8 cellular contexts compared by ENCODE assay signal in the genomic region with DNA sequence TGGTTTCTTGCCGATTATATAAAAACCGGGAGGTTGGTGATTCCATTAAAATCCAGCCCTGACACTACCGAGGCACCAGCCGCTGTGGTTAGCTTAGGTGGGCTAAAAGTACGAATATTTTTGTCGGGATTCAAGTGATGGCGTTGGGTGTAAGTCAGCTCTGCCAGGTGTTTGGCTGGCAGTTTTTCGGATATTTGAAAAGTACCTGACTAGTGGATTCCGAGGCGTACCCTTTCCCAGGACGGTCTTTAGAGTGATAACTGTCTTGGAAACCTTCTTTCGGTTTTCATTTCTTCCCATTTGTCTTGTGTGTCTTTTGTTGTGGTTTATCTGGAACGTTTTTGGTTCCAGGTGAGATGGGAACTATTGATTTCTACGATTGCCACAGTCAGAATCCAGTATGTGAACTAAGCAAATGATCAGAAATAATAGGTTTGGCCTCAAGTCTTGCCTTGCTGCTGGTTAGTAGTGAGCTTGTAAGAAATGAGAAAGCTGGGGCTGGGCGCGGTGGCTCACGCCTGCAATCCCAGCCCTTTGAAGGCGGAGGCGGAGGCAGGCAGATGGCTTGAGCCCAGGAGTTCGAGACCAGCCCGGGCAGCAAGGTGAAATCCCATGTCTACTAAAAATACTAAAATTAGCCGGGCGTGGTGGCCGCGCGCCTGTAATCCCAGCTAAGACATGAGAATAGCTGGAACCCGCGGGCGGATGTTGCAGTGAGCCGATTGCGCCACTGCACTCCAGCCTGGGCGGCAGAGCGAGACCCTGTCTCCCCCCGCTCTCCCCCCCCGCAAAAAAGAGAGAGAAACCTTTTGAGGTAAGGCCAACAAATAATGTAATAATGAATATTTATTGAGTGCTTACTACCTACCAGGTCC. TPM values are rescaled to one million over a fixed set of nuclear protein-coding genes. Genes with fewer than 3 reads are reported as not detected.
DNase-seq lines count a peak whose midpoint lies in the region; ATAC-seq, FAIRE-seq and TF ChIP-seq lines count a peak whose summit lies in the region.

No MANE protein-coding gene starts in this region.

- peaks cover 33% of the 10 kb centered on the region for H3K4me1 ChIP-seq in DND-41 (ENCODE audit: insufficient read depth, low read length)
- peaks cover 18% of the 10 kb centered on the region for H3K4me1 ChIP-seq in stomach smooth muscle (ENCODE audit: control insufficient read depth, insufficient read depth, low read length)

- peak overlapping the region; percentile 70 for H3K27ac Mint-ChIP-seq in endothelial cell (ENCODE audit: unreplicated experiment)

- H3K36me3 Mint-ChIP-seq in endothelial cell (ENCODE audit: low read depth, unreplicated experiment): peaks cover 9% of the 10 kb centered on the region

- peaks cover 18% of the 10 kb centered on the region for H4K20me1 ChIP-seq in DND-41 (ENCODE audit: insufficient read depth, low read length)

- H3K27ac ChIP-seq in DND-41 (ENCODE audit: low read length): peak overlapping the region; percentile 45
- peak overlapping the region; percentile 53 for H3K27ac ChIP-seq in KOPT-K1 (ENCODE audit: low read depth, low read length, poor library complexity, severe bottlenecking)
- peak overlapping the region; percentile 89 for H3K27ac ChIP-seq in stomach smooth muscle (ENCODE audit: low read length)

- H2AFZ ChIP-seq in DND-41 (ENCODE audit: low read depth, low read length): peak overlapping the region; percentile 80

- peaks cover 16% of the 10 kb centered on the region for H3K27me3 ChIP-seq in DND-41 (ENCODE audit: insufficient read depth, low read length, poor library complexity)
- no peaks in the 10 kb centered on the region for H3K27me3 ChIP-seq in stomach smooth muscle (ENCODE audit: control insufficient read depth in 1 of 2, insufficient read depth in 2 of 2, low read length in 2 of 2)

- DNase-seq in DND-41 (peak; percentile 57), endothelial cell (ENCODE audit: low spot score) (peak; percentile 9), midbrain (lab: John Stamatoyannopoulos, UW) (peak; percentile 22), GOT3 (lab: John Stamatoyannopoulos, UW) (no peak), GM19239 (ENCODE audit: insufficient read length, low spot score) (no peak)
- DNase-seq in activated CD4-positive, alpha-beta T cell treated with anti-CD3 and anti-CD28 coated beads, Interleukin-2, amount 50 U/mL, for 1 hour: peak; percentile 31

- H3K4me1 Mint-ChIP-seq in endothelial cell (ENCODE audit: unreplicated experiment): peaks cover 14% of the 10 kb centered on the region

- ATAC-seq in DND-41 (ENCODE audit: insufficient read depth, low read depth): peak; percentile 15

- H3K36me3 ChIP-seq in DND-41 (ENCODE audit: insufficient read depth, low read length): no peaks in the 10 kb centered on the region; the same call in 1 of the 2 replicates
- H3K36me3 ChIP-seq in KOPT-K1 (ENCODE audit: insufficient read depth, low read length): no peaks in the 10 kb centered on the region
- H3K36me3 ChIP-seq in stomach smooth muscle (ENCODE audit: control insufficient read depth in 2 of 2, insufficient read depth in 2 of 2, low read length in 2 of 2): no peaks in the 10 kb centered on the region

- H3K4me3 ChIP-seq in DND-41 (ENCODE audit: low read depth in 1 of 2, low read length in 2 of 2) (peak overlapping the region; percentile 59 to 80), stomach smooth muscle (ENCODE audit: low read length in 2 of 2) (peak overlapping the region; percentile 59 to 89)

- H3K4me3 Mint-ChIP-seq in endothelial cell (ENCODE audit: unreplicated experiment): peak overlapping the region; percentile 98

- H3K9ac ChIP-seq in DND-41 (ENCODE audit: low read depth, low read length): peak overlapping the region; percentile 74
- H3K9ac ChIP-seq in stomach smooth muscle (ENCODE audit: low read length in 2 of 2): peak overlapping the region; percentile 61 to 92

- no peaks in the 10 kb centered on the region for H3K9me3 ChIP-seq in DND-41 (ENCODE audit: insufficient read depth, low read length, severe bottlenecking)
- H3K9me3 ChIP-seq in KOPT-K1 (ENCODE audit: insufficient read depth, low read length, poor library complexity, severe bottlenecking): no peaks in the 10 kb centered on the region
- H3K9me3 ChIP-seq in stomach smooth muscle (ENCODE audit: control insufficient read depth in 2 of 2, low read length in 2 of 2): no peaks in the 10 kb centered on the region

- FAIRE-seq in GM19239 (lab: Jason Lieb, UNC): no peak

- H3K27me3 Mint-ChIP-seq in endothelial cell (ENCODE audit: unreplicated experiment): no peaks in the 10 kb centered on the region

- H3K9me3 Mint-ChIP-seq in endothelial cell (ENCODE audit: unreplicated experiment): no peaks in the 10 kb centered on the region

- TF ChIP-seq CTCF in DND-41 (IDR thresholded peaks at IDR 0.05; ENCODE audit: borderline replicate concordance, extremely low read depth, low read length, poor library complexity, severe bottlenecking) (peak; percentile 12), endothelial cell (IDR thresholded peaks at IDR 0.05; ENCODE audit: unreplicated experiment) (no peak)

- H3K79me2 ChIP-seq in DND-41 (ENCODE audit: insufficient read depth, low read length): peaks cover 34% of the 10 kb centered on the region

- H3K4me2 ChIP-seq in DND-41 (ENCODE audit: insufficient read depth, low read length): peak overlapping the region; percentile 94

RNA-seq across cellular contexts. Expression of gene FYTTD1, which starts 1.4 kb away (rescaled TPM):
- 65.3 TPM for total RNA-seq in endothelial cell (ENCODE audit: unreplicated experiment)

RNA-seq across cellular contexts. Expression of gene RUBCN, which starts 14.4 kb away (rescaled TPM):
- total RNA-seq in endothelial cell (ENCODE audit: unreplicated experiment): 35.0 TPM

RNA-seq across cellular contexts. Expression of gene LRCH3, which starts 40.0 kb away (rescaled TPM):
- 62.2 TPM for total RNA-seq in endothelial cell (ENCODE audit: unreplicated experiment)

Comparison
In these comparisons a context has a peak if more than half of its experiments do, and no peak if none do; other contexts are left out.
1. DNase-seq: peak in DND-41 (single experiment), activated CD4-positive, alpha-beta T cell treated with anti-CD3 and anti-CD28 coated beads, Interleukin-2, amount 50 U/mL, for 1 hour (single experiment), endothelial cell (single experiment) and midbrain (single experiment); none in GOT3 (single experiment) and GM19239 (single experiment).
2. Peak in every context shown above with its lines, with median percentiles within 50 percentile points of each other: H3K27ac ChIP-seq.